Comparison of ENCODE assay signal across 8 cellular contexts in genomic region chr6:142946924-142947701, GRCh38. TPM values are rescaled to one million over a fixed set of nuclear protein-coding genes. Genes with fewer than 3 reads are reported as not detected.
DNase-seq lines count a peak whose midpoint lies in the region; ATAC-seq and TF ChIP-seq lines count a peak whose summit lies in the region.

No MANE protein-coding gene starts in this region.

- ATAC-seq in GM18909 (IDR thresholded peaks at IDR 0.05; ENCODE audit: poor library complexity, unreplicated experiment) (peak; percentile 62), HG03108 (IDR thresholded peaks at IDR 0.05; ENCODE audit: unreplicated experiment) (peak; percentile 55), gastroesophageal sphincter (peak; percentile 35)

- H3K4me1 ChIP-seq in gastroesophageal sphincter, result peaks cover 0 to 29% (median 9%) of the 10 kb centered on the region in 3 donors
- peaks cover 14% of the 10 kb centered on the region for H3K4me1 ChIP-seq in testis

- intact Hi-C loops in testis (cut with DNase I; ENCODE audit: low total_unique reads), result loop anchor here (10.0 kb wide), 2 partner anchors 72 to 102 kb away; no protein-coding TSS in a partner anchor

- TF ChIP-seq POLR2A in gastroesophageal sphincter (IDR thresholded peaks at IDR 0.05) (peak; percentile 85 to 87), testis (IDR thresholded peaks at IDR 0.05) (no peak)

- peak in 1 of 4 experiments; percentile 8 for TF ChIP-seq CTCF in gastroesophageal sphincter (IDR thresholded peaks at IDR 0.05)
- TF ChIP-seq CTCF in testis (IDR thresholded peaks at IDR 0.05), result no peak

- H3K27ac ChIP-seq in gastroesophageal sphincter (peak overlapping the region; percentile 94 to 99 (median 98)), testis (peak overlapping the region; percentile 95 to 99)

- H3K36me3 ChIP-seq in gastroesophageal sphincter (no peaks in the 10 kb centered on the region), testis (ENCODE audit: low read depth, missing control alignments) (no peaks in the 10 kb centered on the region)

- H3K27me3 ChIP-seq in gastroesophageal sphincter (no peaks in the 10 kb centered on the region), testis (no peaks in the 10 kb centered on the region)

- 0% methylated on average over 1 of the region's 76 CpGs; no CpG with 5 or more reads in 1 of the 2 donors for WGBS in gastroesophageal sphincter (ENCODE audit: low coverage in 1 of 2), 2 donors
- WGBS in testis, 2 donors, result 1% methylated on average over 15 to 55 of the region's 76 CpGs

- TF ChIP-seq EP300 in gastroesophageal sphincter (IDR thresholded peaks at IDR 0.05), result no peak

- H3K4me3 ChIP-seq in gastroesophageal sphincter (peak overlapping the region; percentile 82 to 95), testis (peak overlapping the region; percentile 85 to 94)

- H3K9me3 ChIP-seq in gastroesophageal sphincter (no peaks in the 10 kb centered on the region), testis (no peaks in the 10 kb centered on the region)

- peak; percentile 77 for DNase-seq in AG08395 (ENCODE audit: low spot score)
- DNase-seq in SHP77 (lab: John Stamatoyannopoulos, UW), result peak; percentile 25 to 59
- DNase-seq in activated naive CD4-positive, alpha-beta T cell (lab: John Stamatoyannopoulos, UW), result peak; percentile 43 to 60 (median 58)
- peak in 53 of 56 donors; percentile 16 to 83 (median 63) for DNase-seq in nucleus accumbens (lab: John Stamatoyannopoulos, UW)
- peak; percentile 84 for DNase-seq in testis

RNA-seq across cellular contexts. Expression of gene HIVEP2, which starts 2.1 kb away (rescaled TPM):
- total RNA-seq in gastroesophageal sphincter (10 to 100 TPM; 17.1 to 28.1 (median 24.9) TPM), testis (10 to 100 TPM; 10.7 to 10.8 TPM)
- polyA plus RNA-seq in testis (ENCODE audit: insufficient read depth, low read depth, low replicate concordance), result 4.7 TPM

Comparison
In these comparisons a context has a peak if more than half of its experiments do, and no peak if none do; other contexts are left out.
1. Peak in every context shown above with its lines: DNase-seq, ATAC-seq, H3K4me3 ChIP-seq and H3K27ac ChIP-seq.